9 cellular contexts compared by ENCODE assay signal in genomic region chr1:73778511-73778910, GRCh38.
"Had no signal": no experiment of that assay in that cellular context is flagged by ENCODE, and none has a peak within 500 bp of the region (broad histone marks: within the 10 kb centered on the region; RNA-seq: fewer than 3 reads in every experiment).

No MANE protein-coding gene starts in this region.

- H3K9me3 ChIP-seq: HAP-1 had no signal

- H3K36me3 ChIP-seq: HAP-1 had no signal

- H3K27ac ChIP-seq: GM23248 had no signal

- ATAC-seq: HCT116, K562 had no signal

- H3K27ac Mint-ChIP-seq: HFFc6 had no signal

- DNase-seq: GM23248, GOT3, H7, HFFc6, IMR-90, KG1 had no signal

- H2AFZ ChIP-seq: GM23248 had no signal

- H3K9ac ChIP-seq: GM23248 had no signal

- H3K4me3 Mint-ChIP-seq: HFFc6 had no signal

- H3K4me1 ChIP-seq: HAP-1 had no signal

- H3K4me3 ChIP-seq: GM23248, HAP-1, K562 had no signal
